ENCODE assay signal across 10 cellular contexts in genomic region chr17:38724337-38724988, GRCh38. TPM values are rescaled to one million over a fixed set of nuclear protein-coding genes. Genes with fewer than 3 reads are reported as not detected.
DNase-seq lines count a peak whose midpoint lies in the region; ATAC-seq and FAIRE-seq lines count a peak whose summit lies in the region.
"Had no signal": no experiment of that assay in that cellular context is flagged by ENCODE, and none has a peak within 500 bp of the region (broad histone marks: within the 10 kb centered on the region; RNA-seq: fewer than 3 reads in every experiment).

No MANE protein-coding gene starts in this region.

- H3K27ac ChIP-seq in naive thymus-derived CD4-positive, alpha-beta T cell (ENCODE audit: low read depth, low read length) = peak overlapping the region; percentile 41
- no peak overlapping the region for H3K27ac ChIP-seq in small intestine (ENCODE audit: low read depth in 1 of 2, low read length in 1 of 2)

- intact Hi-C loops in naive thymus-derived CD4-positive, alpha-beta T cell (cut with micrococcal nuclease) = no loop called here

- peaks cover 0 to 4% (median 0%) of the 10 kb centered on the region in 11 donors for H3K9me3 Mint-ChIP-seq in naive thymus-derived CD4-positive, alpha-beta T cell

- DNase-seq in COR-L47 (lab: John Stamatoyannopoulos, UW) (peak; percentile 93), NCI-H2081 treated with DMSO at 0.1 percent for 48 hours (lab: John Stamatoyannopoulos, UW) (peak; percentile 75), anterior cingulate cortex (lab: John Stamatoyannopoulos, UW) (peak in 54 of 58 donors; percentile 33 to 93 (median 80)), small intestine (no peak)
- DNase-seq in naive thymus-derived CD4-positive, alpha-beta T cell = no peak
- DNase-seq in effector CD4-positive, alpha-beta T cell = no peak
- DNase-seq: effector memory CD4-positive, alpha-beta T cell; stimulated activated CD4-positive, alpha-beta T cell treated with anti-CD3 and anti-CD28 coated beads, Interleukin-4, amount 100 ng/mL, for 24 hours had no signal

- ATAC-seq in naive thymus-derived CD4-positive, alpha-beta T cell = no peak
- ATAC-seq in GM19324 (IDR thresholded peaks at IDR 0.05; ENCODE audit: low FRiP score, unreplicated experiment) (no peak), HG03135 (IDR thresholded peaks at IDR 0.05; ENCODE audit: unreplicated experiment) (no peak)

- H3K27me3 Mint-ChIP-seq in naive thymus-derived CD4-positive, alpha-beta T cell = no peaks in the 10 kb centered on the region

- peaks cover 25 to 76% (median 50%) of the 10 kb centered on the region in 7 donors for H3K4me1 Mint-ChIP-seq in naive thymus-derived CD4-positive, alpha-beta T cell

- peaks cover 0 to 25% (median 9%) of the 10 kb centered on the region in 5 donors for H3K36me3 Mint-ChIP-seq in naive thymus-derived CD4-positive, alpha-beta T cell

- whole genome bisulfite sequencing in small intestine, 3 donors = 20 to 58% (median 53%) methylated on average over 14 to 16 of the region's 16 CpGs

- H3K9me3 ChIP-seq in naive thymus-derived CD4-positive, alpha-beta T cell (ENCODE audit: control insufficient read depth in 2 of 3, low read length in 3 of 3) = no peaks in the 10 kb centered on the region
- H3K9me3 ChIP-seq in small intestine (ENCODE audit: control insufficient read depth, low read depth) = no peaks in the 10 kb centered on the region

- H3K4me3 ChIP-seq in naive thymus-derived CD4-positive, alpha-beta T cell (ENCODE audit: low read length) = no peak overlapping the region
- no peak overlapping the region for H3K4me3 ChIP-seq in small intestine (ENCODE audit: low read depth in 1 of 2, low read length in 2 of 2)

- POLR2A ChIA-PET in naive thymus-derived CD4-positive, alpha-beta T cell (lab: Charles Lee) = interaction anchor here (0.6 to 15.9 kb wide), 3 partner anchors 9 to 130 kb away, joined by 3 to 317 read pairs (median 4); partner anchors contain the start of gene MLLT6

- H3K4me1 ChIP-seq in naive thymus-derived CD4-positive, alpha-beta T cell (ENCODE audit: control insufficient read depth in 2 of 2, insufficient read depth in 2 of 2, low read length in 2 of 2) = peaks cover 25 to 40% of the 10 kb centered on the region in 2 donors
- peaks cover 7 to 14% of the 10 kb centered on the region in 2 donors for H3K4me1 ChIP-seq in small intestine (ENCODE audit: control insufficient read depth in 2 of 2, insufficient read depth in 1 of 2, low read depth in 1 of 2, low read length in 1 of 2)

- no peak for FAIRE-seq in small intestine (lab: Jason Lieb, UNC)

- H3K27ac Mint-ChIP-seq in naive thymus-derived CD4-positive, alpha-beta T cell = peak overlapping the region in 6 of 9 donors; percentile 55 to 79 (median 70)

- peaks cover 10 to 56% (median 13%) of the 10 kb centered on the region in 3 experiments for H3K36me3 ChIP-seq in naive thymus-derived CD4-positive, alpha-beta T cell (ENCODE audit: control insufficient read depth in 2 of 3, insufficient read depth in 3 of 3, low read length in 3 of 3)
- H3K36me3 ChIP-seq in small intestine (ENCODE audit: control insufficient read depth in 2 of 2, insufficient read depth in 2 of 2, low read length in 2 of 2) = peaks cover 0 to 10% of the 10 kb centered on the region in 2 donors

- CTCF ChIA-PET in naive thymus-derived CD4-positive, alpha-beta T cell (lab: Charles Lee) = interaction anchor here (1.4 kb wide), 1 partner anchor 48 kb away, joined by 4 read pairs; no protein-coding TSS in a partner anchor

- H3K27me3 ChIP-seq in naive thymus-derived CD4-positive, alpha-beta T cell (ENCODE audit: control insufficient read depth in 2 of 2, insufficient read depth in 2 of 2, low read length in 2 of 2) = no peaks in the 10 kb centered on the region
- H3K27me3 ChIP-seq in small intestine (ENCODE audit: control insufficient read depth in 2 of 2, insufficient read depth in 2 of 2, low read length in 2 of 2) = no peaks in the 10 kb centered on the region

- peak overlapping the region in 3 of 10 donors; percentile 17 to 34 (median 26) for H3K4me3 Mint-ChIP-seq in naive thymus-derived CD4-positive, alpha-beta T cell

RNA-seq across cellular contexts. Expression of gene CISD3, which starts 5.7 kb away (rescaled TPM):
- 10 to 100 TPM in 3 of 5 experiments, 1 to 10 TPM in 2; 8.0 to 39.6 (median 12.9) TPM for total RNA-seq in naive thymus-derived CD4-positive, alpha-beta T cell
- 10 to 100 TPM; 33.0 to 39.0 TPM for polyA plus RNA-seq in naive thymus-derived CD4-positive, alpha-beta T cell
- polyA plus RNA-seq in small intestine = 100 to 1,000 TPM; 128 to 186 (median 135) TPM

RNA-seq across cellular contexts. Expression of gene MLLT6, which starts 19.4 kb away (rescaled TPM):
- 100 to 1,000 TPM; 287 to 533 (median 384) TPM for total RNA-seq in naive thymus-derived CD4-positive, alpha-beta T cell
- 10 to 100 TPM; 10.2 to 11.7 TPM for polyA plus RNA-seq in naive thymus-derived CD4-positive, alpha-beta T cell
- 10 to 100 TPM; 19.5 to 48.2 (median 30.0) TPM for polyA plus RNA-seq in small intestine

RNA-seq across cellular contexts. Expression of gene PCGF2, which starts 23.7 kb away (rescaled TPM):
- total RNA-seq in naive thymus-derived CD4-positive, alpha-beta T cell = 1 to 10 TPM in 1 of 5 experiments, under 1 TPM in 1, not detected in 3; 0.34 to 2.7 TPM
- under 1 TPM in 1 of 2 donors, not detected in 1; 0.09 TPM for polyA plus RNA-seq in naive thymus-derived CD4-positive, alpha-beta T cell
- 10 to 100 TPM in 2 of 3 donors, 1 to 10 TPM in 1; 7.6 to 30.2 (median 16.7) TPM for polyA plus RNA-seq in small intestine

RNA-seq across cellular contexts. Expression of gene PSMB3, which starts 28.1 kb away (rescaled TPM):
- total RNA-seq in naive thymus-derived CD4-positive, alpha-beta T cell = 100 to 1,000 TPM in 2 of 5 experiments, 10 to 100 TPM in 3; 60.8 to 287 (median 92.1) TPM
- 100 to 1,000 TPM; 382 to 410 TPM for polyA plus RNA-seq in naive thymus-derived CD4-positive, alpha-beta T cell
- polyA plus RNA-seq in small intestine = 100 to 1,000 TPM; 243 to 310 (median 253) TPM

RNA-seq across cellular contexts. Expression of gene EPOP, which starts 49.7 kb away (rescaled TPM):
- total RNA-seq in naive thymus-derived CD4-positive, alpha-beta T cell = 10 to 100 TPM in 1 of 5 experiments, under 1 TPM in 4; 0.19 to 13.4 (median 0.34) TPM
- not detected for polyA plus RNA-seq in naive thymus-derived CD4-positive, alpha-beta T cell
- 1 to 10 TPM in 1 of 3 donors, under 1 TPM in 1, not detected in 1; 0.22 to 1.3 TPM for polyA plus RNA-seq in small intestine

Comparison
In these comparisons a context has a peak if more than half of its experiments do, and no peak if none do; other contexts are left out.
1. DNase-seq: peak in COR-L47 (single experiment), NCI-H2081 treated with DMSO at 0.1 percent for 48 hours (single experiment) and anterior cingulate cortex (54 of 58); none in naive thymus-derived CD4-positive, alpha-beta T cell (0 of 9), effector CD4-positive, alpha-beta T cell (single experiment) and small intestine (single experiment).
2. RNA of gene PCGF2, which starts 23.7 kb away (polyA plus RNA-seq): 7.6 to 30.2 TPM in small intestine; 0.09 TPM in naive thymus-derived CD4-positive, alpha-beta T cell; every median in the first group is over 4 times any median in the second.